In genomic region chr12:32369202-32369601, GRCh38 we compare ENCODE assay signal across 23 cellular contexts.
"Had no signal": no experiment of that assay in that cellular context is flagged by ENCODE, and none has a peak within 500 bp of the region (broad histone marks: within the 10 kb centered on the region; RNA-seq: fewer than 3 reads in every experiment).

No MANE protein-coding gene starts in this region.

- H3K27ac Mint-ChIP-seq: activated CD8-positive, alpha-beta T cell treated with anti-CD3 and anti-CD28 coated beads for 36 hours; activated naive CD4-positive, alpha-beta T cell treated with anti-CD3 and anti-CD28 coated beads, Interleukin-2, amount 10 ng/mL, durations not matched to agents 7 days and 5 days; activated naive CD8-positive, alpha-beta T cell treated with anti-CD3 and anti-CD28 coated beads for 36 hours; activated T-cell treated with anti-CD3 and anti-CD28 coated beads, Interleukin-2, amount 50 U/mL, for 72 hours; activated T-helper 2 cell treated with anti-CD3 and anti-CD28 coated beads, Interferon-gamma antibody, Interleukin-2, Interleukin-4, amounts not matched to agents 10 μg/mL and 5 μg/mL and 100 μg/mL, durations not matched to agents 14 hours and 24 hours and 36 hours; T-cell had no signal

- H3K4me2 ChIP-seq: PC-9 had no signal

- H3K27me3 Mint-ChIP-seq: activated CD8-positive, alpha-beta T cell treated with anti-CD3 and anti-CD28 coated beads for 36 hours; activated naive CD4-positive, alpha-beta T cell treated with anti-CD3 and anti-CD28 coated beads, Interleukin-2, amount 10 ng/mL, durations not matched to agents 7 days and 5 days; activated naive CD8-positive, alpha-beta T cell treated with anti-CD3 and anti-CD28 coated beads for 36 hours; T-cell had no signal

- FAIRE-seq: K562, TTC549 had no signal

- H3K36me3 Mint-ChIP-seq: activated naive CD4-positive, alpha-beta T cell treated with anti-CD3 and anti-CD28 coated beads, Interleukin-2, amount 10 ng/mL, durations not matched to agents 7 days and 5 days; activated naive CD8-positive, alpha-beta T cell treated with anti-CD3 and anti-CD28 coated beads for 36 hours; T-cell had no signal

- DNase-seq: activated CD4-positive, CD25-positive, alpha-beta regulatory T cell; activated CD8-positive, alpha-beta memory T cell treated with anti-CD3 and anti-CD28 coated beads, Interleukin-2, amount 50 U/mL, for 4 hours; activated CD8-positive, alpha-beta T cell treated with anti-CD3 and anti-CD28 coated beads for 36 hours; activated gamma-delta T cell treated with Interleukin-2 at 50 U/mL for 16 hours; activated naive CD4-positive, alpha-beta T cell treated with anti-CD3 and anti-CD28 coated beads, Interleukin-2, amount 10 ng/mL, durations not matched to agents 7 days and 5 days; activated naive CD8-positive, alpha-beta T cell treated with anti-CD3 and anti-CD28 coated beads for 36 hours; activated T-cell treated with anti-CD3 and anti-CD28 coated beads, Interleukin-2, amount 50 U/mL, for 72 hours; cerebellar nuclear complex; Karpas-422; NCI-H1105 treated with DMSO at 0.1 percent for 48 hours; NCI-H1436 treated with DMSO at 0.1 percent for 48 hours; NCI-H187 treated with DMSO at 0.1 percent for 48 hours; NCI-H2081 treated with DMSO at 0.1 percent for 48 hours; NCI-H446; NCI-H524; PC-9; SHP77 treated with DMSO at 0.1 percent for 48 hours; T-cell; T-helper 2 cell; T1000 had no signal

- H3K4me3 ChIP-seq: K562, PC-9 had no signal

- H3K9me3 Mint-ChIP-seq: activated CD8-positive, alpha-beta T cell treated with anti-CD3 and anti-CD28 coated beads for 36 hours; activated naive CD4-positive, alpha-beta T cell treated with anti-CD3 and anti-CD28 coated beads, Interleukin-2, amount 10 ng/mL, durations not matched to agents 7 days and 5 days; activated naive CD8-positive, alpha-beta T cell treated with anti-CD3 and anti-CD28 coated beads for 36 hours; activated T-cell treated with anti-CD3 and anti-CD28 coated beads, Interleukin-2, amount 50 U/mL, for 72 hours; activated T-helper 2 cell treated with anti-CD3 and anti-CD28 coated beads, Interferon-gamma antibody, Interleukin-2, Interleukin-4, amounts not matched to agents 10 μg/mL and 5 μg/mL and 100 μg/mL, durations not matched to agents 14 hours and 24 hours and 36 hours; T-cell had no signal

- H2AFZ ChIP-seq: PC-9 had no signal

- H3K27ac ChIP-seq: PC-9 had no signal

- H3K4me1 Mint-ChIP-seq: activated naive CD4-positive, alpha-beta T cell treated with anti-CD3 and anti-CD28 coated beads, Interleukin-2, amount 10 ng/mL, durations not matched to agents 7 days and 5 days; activated naive CD8-positive, alpha-beta T cell treated with anti-CD3 and anti-CD28 coated beads for 36 hours; T-cell had no signal

- H3K4me3 Mint-ChIP-seq: activated CD8-positive, alpha-beta T cell treated with anti-CD3 and anti-CD28 coated beads for 36 hours; activated naive CD4-positive, alpha-beta T cell treated with anti-CD3 and anti-CD28 coated beads, Interleukin-2, amount 10 ng/mL, durations not matched to agents 7 days and 5 days; activated naive CD8-positive, alpha-beta T cell treated with anti-CD3 and anti-CD28 coated beads for 36 hours; activated T-cell treated with anti-CD3 and anti-CD28 coated beads, Interleukin-2, amount 50 U/mL, for 72 hours; T-cell had no signal
